Comparison of ENCODE assay signal across 17 cellular contexts in genomic region chr2:28340312-28341202, GRCh38. TPM values are rescaled to one million over a fixed set of nuclear protein-coding genes. Genes with fewer than 3 reads are reported as not detected.
DNase-seq lines count a peak whose midpoint lies in the region; ATAC-seq and TF ChIP-seq lines count a peak whose summit lies in the region.
"Had no signal": no experiment of that assay in that cellular context is flagged by ENCODE, and none has a peak within 500 bp of the region (broad histone marks: within the 10 kb centered on the region; RNA-seq: fewer than 3 reads in every experiment).

No MANE protein-coding gene starts in this region.

- no peak overlapping the region for H3K4me3 Mint-ChIP-seq in HFFc6
- H3K4me3 Mint-ChIP-seq in effector memory CD8-positive, alpha-beta T cell: no peak overlapping the region
- no peak overlapping the region for H3K4me3 Mint-ChIP-seq in CD14-positive monocyte
- H3K4me3 Mint-ChIP-seq: activated naive CD8-positive, alpha-beta T cell treated with anti-CD3 and anti-CD28 coated beads, Interleukin-2, amount 50 U/mL, for 24 hours had no signal

- no peaks in the 10 kb centered on the region for H4K20me1 ChIP-seq in osteoblast (ENCODE audit: insufficient read depth, low read length)
- H4K20me1 ChIP-seq: BLaER1 had no signal

- H3K36me3 ChIP-seq in osteoblast (ENCODE audit: insufficient read depth, low read length): no peaks in the 10 kb centered on the region
- H3K36me3 ChIP-seq: neutrophil had no signal

- DNase-seq in AG09319 (ENCODE audit: extremely low read depth, low read depth) (no peak), HFFc6 (no peak), osteoblast (ENCODE audit: insufficient read length, low spot score, missing footprints) (peak; percentile 65), middle frontal gyrus (ENCODE audit: extremely low spot score, low spot score) (no peak), midbrain (lab: John Stamatoyannopoulos, UW) (no peak), CD14-positive monocyte (ENCODE audit: low spot score) (no peak)
- DNase-seq in effector memory CD8-positive, alpha-beta T cell: no peak
- DNase-seq in stimulated activated CD4-positive, alpha-beta T cell treated with anti-CD3 and anti-CD28 coated beads, Interleukin-1b, Interleukin-23, amount 100 ng/mL, for 48 hours: no peak
- DNase-seq: activated CD4-positive, CD25-positive, alpha-beta regulatory T cell; activated CD8-positive, alpha-beta memory T cell treated with anti-CD3 and anti-CD28 coated beads, Interleukin-2, amount 50 U/mL, for 48 hours; activated naive CD8-positive, alpha-beta T cell treated with anti-CD3 and anti-CD28 coated beads, Interleukin-2, amount 50 U/mL, for 24 hours; left lung; NCI-H187 treated with DMSO at 0.1 percent for 48 hours; stimulated activated CD8-positive, alpha-beta memory T cell treated with anti-CD3 and anti-CD28 coated beads, Interleukin-4, amount 100 ng/mL, for 48 hours had no signal

- no peak overlapping the region for H3K27ac ChIP-seq in osteoblast (ENCODE audit: low read depth, low read length)
- H3K27ac ChIP-seq: BLaER1, left lung, neutrophil had no signal

- H3K9me3 Mint-ChIP-seq in HFFc6 (no peaks in the 10 kb centered on the region), CD14-positive monocyte (no peaks in the 10 kb centered on the region)
- no peaks in the 10 kb centered on the region for H3K9me3 Mint-ChIP-seq in effector memory CD8-positive, alpha-beta T cell
- H3K9me3 Mint-ChIP-seq: activated naive CD8-positive, alpha-beta T cell treated with anti-CD3 and anti-CD28 coated beads, Interleukin-2, amount 50 U/mL, for 24 hours had no signal

- no peaks in the 10 kb centered on the region for H3K36me3 Mint-ChIP-seq in HFFc6 (ENCODE audit: low read depth)
- H3K36me3 Mint-ChIP-seq in effector memory CD8-positive, alpha-beta T cell (ENCODE audit: insufficient read depth): peaks cover 6% of the 10 kb centered on the region
- peaks cover 20 to 28% of the 10 kb centered on the region in 2 donors for H3K36me3 Mint-ChIP-seq in CD14-positive monocyte

- H3K79me2 ChIP-seq in osteoblast (ENCODE audit: insufficient read depth, low read length): no peaks in the 10 kb centered on the region

- peaks cover 57% of the 10 kb centered on the region for H3K4me1 Mint-ChIP-seq in HFFc6 (ENCODE audit: low read depth)
- H3K4me1 Mint-ChIP-seq in effector memory CD8-positive, alpha-beta T cell (ENCODE audit: low read depth in 2 of 2): peaks cover 11 to 17% of the 10 kb centered on the region in 2 donors
- H3K4me1 Mint-ChIP-seq in CD14-positive monocyte: peaks cover 20% of the 10 kb centered on the region
- H3K4me1 Mint-ChIP-seq: activated naive CD8-positive, alpha-beta T cell treated with anti-CD3 and anti-CD28 coated beads, Interleukin-2, amount 50 U/mL, for 24 hours had no signal

- H3K27ac Mint-ChIP-seq in HFFc6 (peak overlapping the region; percentile 44), CD14-positive monocyte (peak overlapping the region in 1 of 7 donors; percentile 29)
- H3K27ac Mint-ChIP-seq in effector memory CD8-positive, alpha-beta T cell: peak overlapping the region; percentile 54 to 80
- H3K27ac Mint-ChIP-seq: activated naive CD8-positive, alpha-beta T cell treated with anti-CD3 and anti-CD28 coated beads, Interleukin-2, amount 50 U/mL, for 24 hours had no signal

- no peak overlapping the region for H3K4me2 ChIP-seq in osteoblast (ENCODE audit: insufficient read depth, low read length)
- H3K4me2 ChIP-seq: BLaER1 had no signal

- no peaks in the 10 kb centered on the region for H3K27me3 ChIP-seq in osteoblast (ENCODE audit: insufficient read depth, low read length)
- H3K27me3 ChIP-seq: BLaER1, dorsolateral prefrontal cortex, left lung, neutrophil had no signal

- H3K4me3 ChIP-seq in osteoblast (ENCODE audit: insufficient read depth, low read length): no peak overlapping the region
- H3K4me3 ChIP-seq: BLaER1, dorsolateral prefrontal cortex, left lung had no signal

- H2AFZ ChIP-seq in osteoblast (ENCODE audit: low read length): no peak overlapping the region

- TF ChIP-seq CTCF in AG09319 (IDR thresholded peaks at IDR 0.05; ENCODE audit: low read depth, low read length): peak; percentile 6
- peak; percentile 39; the same call in 1 of the 2 replicates for TF ChIP-seq CTCF in HFFc6 (IDR thresholded peaks at IDR 0.05)
- peak; percentile 21 for TF ChIP-seq CTCF in osteoblast (IDR thresholded peaks at IDR 0.05; ENCODE audit: extremely low read depth, low read depth, low read length)
- no peak for TF ChIP-seq CTCF in CD14-positive monocyte (IDR thresholded peaks at IDR 0.05)

- intact Hi-C loops in CD14-positive monocyte (cut with micrococcal nuclease): loop anchor here in 1 of 2 donors (5.0 kb wide), 1 partner anchor 37 kb away; no protein-coding TSS in a partner anchor

- no peaks in the 10 kb centered on the region; the same call in none of the 2 replicates for H3K27me3 Mint-ChIP-seq in HFFc6 (ENCODE audit: insufficient read depth)
- no peaks in the 10 kb centered on the region for H3K27me3 Mint-ChIP-seq in effector memory CD8-positive, alpha-beta T cell
- H3K27me3 Mint-ChIP-seq in CD14-positive monocyte (ENCODE audit: low read depth in 3 of 3): peaks cover 0 to 2% (median 2%) of the 10 kb centered on the region in 3 donors
- H3K27me3 Mint-ChIP-seq: activated naive CD8-positive, alpha-beta T cell treated with anti-CD3 and anti-CD28 coated beads, Interleukin-2, amount 50 U/mL, for 24 hours had no signal

- H3K4me1 ChIP-seq in osteoblast (ENCODE audit: insufficient read depth, low read length): peaks cover 39% of the 10 kb centered on the region

- ATAC-seq in effector memory CD8-positive, alpha-beta T cell (replicated peaks): no peak
- ATAC-seq: activated naive CD8-positive, alpha-beta T cell treated with anti-CD3 and anti-CD28 coated beads, Interleukin-2, amount 50 U/mL, for 24 hours; left lung had no signal

- no peaks in the 10 kb centered on the region for H3K9me3 ChIP-seq in osteoblast (ENCODE audit: low read depth, low read length)
- H3K9me3 ChIP-seq: BLaER1, left lung, neutrophil had no signal

RNA-seq across cellular contexts. Expression of gene FOSL2, which starts 52.1 kb away (rescaled TPM):
- total RNA-seq in HFFc6 (2021; fragmentation: NEBNext Ultra II Directional; extraction: Animal tissue kit (Norgen Biotek cat#: 25700)): 100 to 1,000 TPM in 5 of 6 experiments, 10 to 100 TPM in 1; 90.1 to 128 (median 116) TPM
- 64.5 and 86.9 TPM in 2 replicates for total RNA-seq in osteoblast
- polyA plus RNA-seq in CD14-positive monocyte: 10 to 100 TPM; 24.8 to 28.6 TPM
